ENCODE assay signal across 13 cellular contexts in genomic region chr1:160877221-160877620, GRCh38. TPM values are rescaled to one million over a fixed set of nuclear protein-coding genes. Genes with fewer than 3 reads are reported as not detected.
DNase-seq lines count a peak whose midpoint lies in the region; ATAC-seq, FAIRE-seq and TF ChIP-seq lines count a peak whose summit lies in the region.
"Had no signal": no experiment of that assay in that cellular context is flagged by ENCODE, and none has a peak within 500 bp of the region (broad histone marks: within the 10 kb centered on the region; RNA-seq: fewer than 3 reads in every experiment).

No MANE protein-coding gene starts in this region.

- ATAC-seq in PC-3 = no peak
- ATAC-seq: stimulated activated memory B cell treated with anti-CD40 and anti-IgM and Interleukin-4, amounts not matched to agents 10 μg/mL and 1 μg/mL and 100 μg/mL, for 72 hours had no signal

- peaks cover 12% of the 10 kb centered on the region for H3K9me3 Mint-ChIP-seq in Caco-2 (ENCODE audit: unreplicated experiment)
- H3K9me3 Mint-ChIP-seq: stimulated activated memory B cell treated with anti-CD40 and anti-IgM and Interleukin-4, amounts not matched to agents 10 μg/mL and 1 μg/mL and 100 μg/mL, for 72 hours had no signal

- H3K4me3 ChIP-seq in Caco-2 (ENCODE audit: low read depth, low read length) = no peak overlapping the region
- no peak overlapping the region for H3K4me3 ChIP-seq in PC-3 (ENCODE audit: low read length)
- H3K4me3 ChIP-seq: Peyer's patch had no signal

- peak; percentile 72 for FAIRE-seq in GM18507 (lab: Jason Lieb, UNC)

- intact Hi-C loops in Caco-2 (cut with micrococcal nuclease; ENCODE audit: unreplicated experiment) (no loop called here), PC-3 (cut with micrococcal nuclease) (no loop called here)

- H3K9ac ChIP-seq in PC-3 (ENCODE audit: low read length) = no peak overlapping the region

- H3K27ac ChIP-seq in PC-3 (ENCODE audit: low read length) = no peak overlapping the region
- H3K27ac ChIP-seq: Peyer's patch had no signal

- CTCF ChIA-PET in Caco-2 (lab: Charles Lee) = no interaction called here
- CTCF ChIA-PET in PC-3 (lab: Charles Lee) = no interaction called here

- H3K4me2 ChIP-seq in PC-3 (ENCODE audit: low read length) = no peak overlapping the region

- H3F3A ChIP-seq in PC-3 (ENCODE audit: low read length, unreplicated experiment) = no peaks in the 10 kb centered on the region

- no peaks in the 10 kb centered on the region for H3K27me3 Mint-ChIP-seq in Caco-2 (ENCODE audit: insufficient read depth, unreplicated experiment)

- peaks cover 30% of the 10 kb centered on the region for H3K4me1 Mint-ChIP-seq in Caco-2 (ENCODE audit: low read depth, unreplicated experiment)

- no peak overlapping the region for H3K4me3 Mint-ChIP-seq in Caco-2 (ENCODE audit: unreplicated experiment)
- H3K4me3 Mint-ChIP-seq: stimulated activated memory B cell treated with anti-CD40 and anti-IgM and Interleukin-4, amounts not matched to agents 10 μg/mL and 1 μg/mL and 100 μg/mL, for 72 hours had no signal

- H2AFZ ChIP-seq in PC-3 (ENCODE audit: low read length) = no peak overlapping the region

- TF ChIP-seq CTCF in Caco-2 (IDR thresholded peaks at IDR 0.05; ENCODE audit: insufficient read depth in 1 of 2, low read depth in 1 of 2, low read length in 1 of 2, severe bottlenecking in 1 of 2, unreplicated experiment in 1 of 2) (no peak), PC-3 (conservative IDR thresholded peaks at IDR 0.05; ENCODE audit: low read depth, low read length) (peak; percentile 44; the same call in 1 of the 2 replicates)

- no peaks in the 10 kb centered on the region for H3K27me3 ChIP-seq in Caco-2 (replicated peaks; ENCODE audit: control insufficient read depth, insufficient read depth, low read length)
- H3K27me3 ChIP-seq in PC-3 (ENCODE audit: low read length) = no peaks in the 10 kb centered on the region
- H3K27me3 ChIP-seq: Peyer's patch had no signal

- H3K36me3 Mint-ChIP-seq in Caco-2 (ENCODE audit: insufficient read depth, unreplicated experiment) = no peaks in the 10 kb centered on the region
- H3K36me3 Mint-ChIP-seq: stimulated activated memory B cell treated with anti-CD40 and anti-IgM and Interleukin-4, amounts not matched to agents 10 μg/mL and 1 μg/mL and 100 μg/mL, for 72 hours had no signal

- DNase-seq in Caco-2 (no peak), GM18507 (ENCODE audit: extremely low spot score, insufficient read length, low read depth) (no peak), PC-3 (no peak), iPS-NIHi7 (ENCODE audit: extremely low spot score) (peak; percentile 48), NCI-H2227 treated with DMSO at 0.1 percent for 48 hours (lab: John Stamatoyannopoulos, UW) (no peak), dermis blood vessel endothelial cell (no peak), glomerular visceral epithelial cell (ENCODE audit: extremely low spot score) (no peak)
- DNase-seq: DMS79 treated with DMSO at 0.1 percent for 48 hours; effector CD4-positive, alpha-beta T cell; NCI-H1417 treated with DMSO at 0.1 percent for 48 hours; Peyer's patch had no signal

- BruUV-seq in Caco-2 (replicated peaks; lab: Mats Ljungman, UMichigan) (no TSS peak), PC-3 (replicated peaks; lab: Mats Ljungman, UMichigan) (no TSS peak)

- no peaks in the 10 kb centered on the region for H4K20me1 ChIP-seq in PC-3 (ENCODE audit: low read length)

- H3K4me1 ChIP-seq in Caco-2 = peaks cover 18% of the 10 kb centered on the region
- peaks cover 7% of the 10 kb centered on the region; the same call in 1 of the 2 replicates for H3K4me1 ChIP-seq in PC-3 (ENCODE audit: insufficient read depth, low read length)
- H3K4me1 ChIP-seq: Peyer's patch had no signal

- no peaks in the 10 kb centered on the region for H3K9me2 ChIP-seq in PC-3 (replicated peaks; ENCODE audit: low read length)

- H3K9me3 ChIP-seq in Caco-2 (peaks cover 5% of the 10 kb centered on the region; the same call in 1 of the 2 replicates), PC-3 (ENCODE audit: low read length) (no peaks in the 10 kb centered on the region)
- H3K9me3 ChIP-seq: Peyer's patch had no signal

- H3K36me3 ChIP-seq in Caco-2 (ENCODE audit: control insufficient read depth, insufficient read depth, low read length) = no peaks in the 10 kb centered on the region
- no peaks in the 10 kb centered on the region for H3K36me3 ChIP-seq in PC-3 (ENCODE audit: low read depth, low read length)
- H3K36me3 ChIP-seq: Peyer's patch had no signal

- H3K27ac Mint-ChIP-seq in Caco-2 (ENCODE audit: unreplicated experiment) = peak overlapping the region; percentile 12
- H3K27ac Mint-ChIP-seq: stimulated activated memory B cell treated with anti-CD40 and anti-IgM and Interleukin-4, amounts not matched to agents 10 μg/mL and 1 μg/mL and 100 μg/mL, for 72 hours had no signal

- POLR2A ChIA-PET in Caco-2 (lab: Charles Lee) (no interaction called here), PC-3 (lab: Charles Lee; ENCODE audit: unreplicated experiment) (no interaction called here)

- H3K79me2 ChIP-seq in PC-3 (ENCODE audit: low read length) = no peaks in the 10 kb centered on the region

RNA-seq across cellular contexts. Expression of gene ITLN1, which starts 7.8 kb away (rescaled TPM):
- total RNA-seq in Caco-2 (2022) (0.37 TPM in 1 of 2 replicates, not detected in the other), PC-3 (2014; rRNA removed) (not detected in 2 replicates), dermis blood vessel endothelial cell (not detected in 2 replicates)
- total RNA-seq: myocyte had no signal

RNA-seq across cellular contexts. Expression of gene CD244, which starts 14.5 kb away (rescaled TPM):
- total RNA-seq in Caco-2 (2022) (0.11 TPM in 1 of 2 replicates, not detected in the other), PC-3 (2014; rRNA removed) (not detected in 2 replicates), dermis blood vessel endothelial cell (0.14 TPM in 1 of 2 replicates, not detected in the other)
- total RNA-seq: myocyte had no signal
